Comparison of ENCODE assay signal across 8 cellular contexts in the genomic region with DNA sequence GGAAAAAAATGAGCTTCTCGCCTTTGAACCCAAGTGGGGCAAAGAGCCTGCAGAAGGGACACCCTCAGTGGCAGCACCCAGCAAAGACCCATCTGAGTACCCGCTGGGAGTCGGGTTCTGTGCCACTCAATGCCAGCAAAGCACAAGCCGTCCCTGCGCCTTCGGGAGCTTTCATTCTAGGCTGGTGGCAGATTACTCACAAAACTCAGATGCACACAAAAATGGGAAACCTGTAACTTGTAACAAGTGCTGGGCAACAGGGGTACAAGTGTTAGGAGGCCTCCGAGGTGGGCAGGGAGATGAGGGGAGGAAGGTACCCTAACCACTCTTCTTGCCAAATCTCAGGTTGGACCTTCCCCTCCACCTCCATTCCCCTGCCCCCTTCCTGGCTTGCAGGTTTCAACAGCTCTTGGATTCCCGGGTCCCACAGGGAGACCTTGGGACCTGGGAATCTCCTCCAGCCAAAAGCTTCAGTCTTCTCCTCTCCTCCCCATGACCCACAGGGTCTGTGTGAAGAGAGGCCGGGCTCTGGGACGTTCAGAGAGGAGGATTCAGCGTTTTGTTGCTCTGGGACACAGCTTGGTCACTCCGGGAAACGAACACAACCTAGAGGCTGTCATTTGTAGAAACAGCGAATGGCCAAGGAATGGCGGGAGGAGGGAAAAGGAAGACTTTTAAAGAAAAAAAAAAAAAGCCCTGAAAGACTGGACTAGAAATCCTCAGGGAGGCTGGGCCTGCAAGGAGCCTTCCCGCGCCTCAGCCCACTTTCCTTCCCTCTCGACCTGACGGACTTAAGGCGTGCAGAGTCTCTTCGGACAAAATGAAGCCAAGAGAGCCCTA.
A peak's percentile ranks its signal among the peaks of the same experiment; 100 is the strongest.
DNase-seq lines count a peak whose midpoint lies in the region; ATAC-seq and TF ChIP-seq lines count a peak whose summit lies in the region.

No MANE protein-coding gene starts in this region.

- H3K4me3 ChIP-seq in AG09309 (ENCODE audit: control insufficient read depth, low read depth, low read length) (peak overlapping the region; percentile 68), adipocyte (ENCODE audit: low read length) (peak overlapping the region; percentile 85)

- H3K9ac ChIP-seq in adipocyte (ENCODE audit: low read length) = peak overlapping the region; percentile 75

- H3K36me3 Mint-ChIP-seq in stimulated activated memory B cell treated with anti-CD40 and anti-IgM and Interleukin-4, amounts not matched to agents 10 μg/mL and 1 μg/mL and 100 μg/mL, for 72 hours = no peaks in the 10 kb centered on the region

- H3K36me3 ChIP-seq in adipocyte (ENCODE audit: control insufficient read depth, insufficient read depth, low read length, severe bottlenecking) = no peaks in the 10 kb centered on the region

- peaks cover 59% of the 10 kb centered on the region for H3K4me1 ChIP-seq in adipocyte (ENCODE audit: control insufficient read depth, insufficient read depth, low read length)

- no peaks in the 10 kb centered on the region for H3K27me3 Mint-ChIP-seq in stimulated activated memory B cell treated with anti-CD40 and anti-IgM and Interleukin-4, amounts not matched to agents 10 μg/mL and 1 μg/mL and 100 μg/mL, for 72 hours

- ATAC-seq in stimulated activated memory B cell treated with anti-CD40 and anti-IgM and Interleukin-4, amounts not matched to agents 10 μg/mL and 1 μg/mL and 100 μg/mL, for 72 hours = no peak
- no peak for ATAC-seq in HG02798 (IDR thresholded peaks at IDR 0.05; ENCODE audit: poor library complexity, unreplicated experiment)
- ATAC-seq in GM18861 (IDR thresholded peaks at IDR 0.05; ENCODE audit: unreplicated experiment) = no peak

- peak overlapping the region; percentile 68 for H3K27ac Mint-ChIP-seq in stimulated activated memory B cell treated with anti-CD40 and anti-IgM and Interleukin-4, amounts not matched to agents 10 μg/mL and 1 μg/mL and 100 μg/mL, for 72 hours

- H3K4me3 Mint-ChIP-seq in stimulated activated memory B cell treated with anti-CD40 and anti-IgM and Interleukin-4, amounts not matched to agents 10 μg/mL and 1 μg/mL and 100 μg/mL, for 72 hours = peak overlapping the region; percentile 84

- no peak for DNase-seq in AG09309 (ENCODE audit: low read depth)
- peak; percentile 68 for DNase-seq in HS-5 (ENCODE audit: low read depth)
- peak; percentile 40 for DNase-seq in adipocyte (ENCODE audit: low read depth)
- peak; percentile 25 for DNase-seq in iPS-NIHi7 (ENCODE audit: extremely low spot score)
- DNase-seq in NCI-H1930 (lab: John Stamatoyannopoulos, UW) = no peak

- H3K27me3 ChIP-seq in adipocyte (replicated peaks; ENCODE audit: control insufficient read depth, insufficient read depth, low read length) = no peaks in the 10 kb centered on the region

- no peak for TF ChIP-seq CTCF in AG09309 (IDR thresholded peaks at IDR 0.05; ENCODE audit: control insufficient read depth, insufficient read depth, low read depth, low read length, missing control alignments)

- H3K9me3 ChIP-seq in adipocyte (ENCODE audit: control insufficient read depth, low read length) = no peaks in the 10 kb centered on the region

- H3K4me1 Mint-ChIP-seq in stimulated activated memory B cell treated with anti-CD40 and anti-IgM and Interleukin-4, amounts not matched to agents 10 μg/mL and 1 μg/mL and 100 μg/mL, for 72 hours = peaks cover 21% of the 10 kb centered on the region

- no peaks in the 10 kb centered on the region for H3K9me3 Mint-ChIP-seq in stimulated activated memory B cell treated with anti-CD40 and anti-IgM and Interleukin-4, amounts not matched to agents 10 μg/mL and 1 μg/mL and 100 μg/mL, for 72 hours

Comparison
In these comparisons a context has a peak if more than half of its experiments do, and no peak if none do; other contexts are left out.
1. DNase-seq: peak in HS-5 (single experiment), adipocyte (single experiment) and iPS-NIHi7 (single experiment); none in AG09309 (single experiment) and NCI-H1930 (0 of 2).